In genomic region chr7:7568553-7568952, GRCh38 we compare ENCODE assay signal across 10 cellular contexts. TPM values are rescaled to one million over a fixed set of nuclear protein-coding genes. Genes with fewer than 3 reads are reported as not detected.
DNase-seq lines count a peak whose midpoint lies in the region; ATAC-seq, FAIRE-seq and TF ChIP-seq lines count a peak whose summit lies in the region.
"Had no signal": no experiment of that assay in that cellular context is flagged by ENCODE, and none has a peak within 500 bp of the region (broad histone marks: within the 10 kb centered on the region; RNA-seq: fewer than 3 reads in every experiment).

No MANE protein-coding gene starts in this region.

- H3K4me1 Mint-ChIP-seq in CD14-positive monocyte, result peaks cover 34% of the 10 kb centered on the region
- peaks cover 37 to 38% of the 10 kb centered on the region in 2 donors for H3K4me1 Mint-ChIP-seq in natural killer cell

- H3K79me2 ChIP-seq in GM12878 (ENCODE audit: control insufficient read depth, insufficient read depth, low read length), result peaks cover 66% of the 10 kb centered on the region

- TF ChIP-seq RAD21 in GM12878 (IDR thresholded peaks at IDR 0.05; ENCODE audit: insufficient read depth, low read depth, low read length), result no peak

- 95% methylated on average over 4 of the region's 4 CpGs for WGBS in HUES64
- WGBS in GM12878 (ENCODE audit: insufficient coverage, insufficient replicate concordance, low lambda C conversion rate, missing lambda C conversion rate), result 2% methylated on average over 4 of the region's 4 CpGs

- TF ChIP-seq CTCF in CD14-positive monocyte (IDR thresholded peaks at IDR 0.05) (no peak), GM12878 (IDR thresholded peaks at IDR 0.05 in 2 of 3, conservative IDR thresholded peaks at IDR 0.05 in 1 of 3; ENCODE audit: control insufficient read depth in 2 of 3, extremely low read depth in 1 of 3, insufficient read depth in 1 of 3, low read depth in 3 of 3, low read length in 3 of 3) (no peak), natural killer cell (IDR thresholded peaks at IDR 0.05) (no peak)

- peaks cover 34% of the 10 kb centered on the region for H3K36me3 ChIP-seq in HUES64 (ENCODE audit: insufficient read depth, low read length)
- H3K36me3 ChIP-seq in GM12878 (ENCODE audit: control insufficient read depth in 2 of 2, insufficient read depth in 2 of 2, low read length in 1 of 2), result peaks cover 0 to 11% of the 10 kb centered on the region in 2 experiments; a peak in 2 of 4 replicates

- no peaks in the 10 kb centered on the region for H3K27me3 Mint-ChIP-seq in CD14-positive monocyte (ENCODE audit: low read depth in 3 of 3)
- no peaks in the 10 kb centered on the region for H3K27me3 Mint-ChIP-seq in natural killer cell (ENCODE audit: low read depth in 2 of 2)

- FAIRE-seq in GM12878 (lab: Jason Lieb, UNC) (no peak), GM12891 (lab: Jason Lieb, UNC) (no peak)

- SMC1A ChIA-PET in GM12878 (lab: Charles Lee; ENCODE audit: uncharacterized antibody, unreplicated experiment), result interaction anchor here (0.6 to 2.0 kb wide), 17 partner anchors 10 to 645 kb away, joined by 3 to 19 read pairs (median 4); partner anchors contain the start of gene UMAD1

- H3K36me3 Mint-ChIP-seq in CD14-positive monocyte (peaks cover 22 to 24% of the 10 kb centered on the region in 2 donors), natural killer cell (no peaks in the 10 kb centered on the region)

- H3K4me3 Mint-ChIP-seq in CD14-positive monocyte, result peak overlapping the region; percentile 71 to 81
- peak overlapping the region; percentile 87 for H3K4me3 Mint-ChIP-seq in natural killer cell

- H3K27ac Mint-ChIP-seq in CD14-positive monocyte (peak overlapping the region; percentile 94 to 97 (median 95)), natural killer cell (peak overlapping the region in 1 of 2 donors; percentile 66)

- peak overlapping the region; percentile 85 for H3K4me2 ChIP-seq in GM12878 (ENCODE audit: control insufficient read depth, insufficient read depth)

- H3K27me3 ChIP-seq in HUES64 (ENCODE audit: insufficient read depth, low read length), result no peaks in the 10 kb centered on the region
- H3K27me3 ChIP-seq in GM12878 (replicated peaks in 1 of 2; ENCODE audit: control insufficient read depth in 2 of 2, insufficient read depth in 2 of 2, low read length in 1 of 2), result no peaks in the 10 kb centered on the region
- H3K27me3 ChIP-seq: foreskin keratinocyte had no signal

- H3K4me1 ChIP-seq in HUES64 (ENCODE audit: insufficient read depth, low read length), result peaks cover 28% of the 10 kb centered on the region
- peaks cover 14% of the 10 kb centered on the region for H3K4me1 ChIP-seq in GM12878 (ENCODE audit: control insufficient read depth, insufficient read depth, low read length)

- H3K9me3 Mint-ChIP-seq in CD14-positive monocyte (no peaks in the 10 kb centered on the region), natural killer cell (no peaks in the 10 kb centered on the region)

- TF ChIP-seq POLR2A in GM12878 (IDR thresholded peaks at IDR 0.05; ENCODE audit: low read depth, low read length) (no peak), GM12891 (IDR thresholded peaks at IDR 0.05; ENCODE audit: low read depth, low read length) (no peak)

- ATAC-seq in GM12878 (no peak), natural killer cell (no peak), GM21381 (IDR thresholded peaks at IDR 0.05; ENCODE audit: unreplicated experiment) (no peak)
- ATAC-seq: foreskin keratinocyte had no signal

- no peak overlapping the region for H3K9ac ChIP-seq in HUES64 (ENCODE audit: low read depth, low read length)
- peak overlapping the region; percentile 93 for H3K9ac ChIP-seq in GM12878 (ENCODE audit: control insufficient read depth, insufficient read depth, low read length)

- DNase-seq in CD14-positive monocyte (ENCODE audit: low spot score), result no peak
- no peak for DNase-seq in GM12878 (ENCODE audit: low read depth, low spot score)
- DNase-seq in natural killer cell, result no peak
- no peak for DNase-seq in GM12891 (ENCODE audit: insufficient read length, low spot score)
- no peak for DNase-seq in COR-L47 (lab: John Stamatoyannopoulos, UW)
- DNase-seq in DMS53 treated with DMSO at 0.1 percent for 48 hours (lab: John Stamatoyannopoulos, UW; ENCODE audit: unreplicated experiment), result no peak
- DNase-seq: foreskin keratinocyte, NCI-H2107 had no signal

- no peak overlapping the region for H2AFZ ChIP-seq in GM12878 (ENCODE audit: control insufficient read depth, low read depth, low read length)

- POLR2A ChIA-PET in GM12878 (lab: Charles Lee), result interaction anchor here (0.7 to 2.7 kb wide), 6 partner anchors 68 to 557 kb away, joined by 3 to 15 read pairs (median 3); partner anchors contain the start of gene UMAD1

- no peaks in the 10 kb centered on the region for H4K20me1 ChIP-seq in GM12878 (ENCODE audit: control insufficient read depth, insufficient read depth)

- H3K9me3 ChIP-seq in HUES64 (ENCODE audit: insufficient read depth, low read depth, low read length) (peaks cover 5% of the 10 kb centered on the region; the same call in 1 of the 2 replicates), GM12878 (replicated peaks; ENCODE audit: control insufficient read depth, insufficient read depth, low read length) (peaks cover 3% of the 10 kb centered on the region; the same call in 2 of the 3 replicates)

- H3K27ac ChIP-seq in HUES64 (ENCODE audit: low read depth, low read length), result no peak overlapping the region
- peak overlapping the region; percentile 99 for H3K27ac ChIP-seq in GM12878 (ENCODE audit: control insufficient read depth, insufficient read depth)
- H3K27ac ChIP-seq: foreskin keratinocyte had no signal

- intact Hi-C loops in CD14-positive monocyte (cut with micrococcal nuclease), result loop anchor here (10.0 kb wide), 4 partner anchors 76 to 396 kb away; partner anchors contain the start of genes UMAD1 (in 2 of the 2), C1GALT1 (in 1 of the 2) and GLCCI1 (in 1 of the 2)
- intact Hi-C loops in GM12878 (cut with micrococcal nuclease; ENCODE audit: unreplicated experiment), result loop anchor here (2.0 to 5.0 kb wide), 6 partner anchors 72 to 549 kb away; partner anchors contain the start of genes GLCCI1 and UMAD1
- intact Hi-C loops in natural killer cell (cut with micrococcal nuclease), result no loop called here

- RAD21 ChIA-PET in GM12878 (lab: Charles Lee; ENCODE audit: unreplicated experiment), result interaction anchor here (0.7 to 2.8 kb wide), 14 partner anchors 72 to 728 kb away, joined by 3 to 22 read pairs (median 3); partner anchors contain the start of genes C1GALT1 and UMAD1

- CTCF ChIA-PET in GM12878 (lab: Yijun Ruan, JAX), result interaction anchor here (0.8 to 1.6 kb wide), 7 partner anchors 26 to 465 kb away, joined by 3 to 5 read pairs (median 3); partner anchors contain the start of gene UMAD1

- in situ Hi-C loops in GM12878 (cut with MboI), result no loop called here

- no peak for TF ChIP-seq EP300 in GM12878 (IDR thresholded peaks at IDR 0.05; ENCODE audit: borderline replicate concordance in 1 of 2, control insufficient read depth in 1 of 2, low read depth in 2 of 2, low read length in 2 of 2)

- BruUV-seq in GM12878 (replicated peaks; lab: Mats Ljungman, UMichigan), result TSS peak; percentile 93

- H3K4me3 ChIP-seq in HUES64 (ENCODE audit: low read length), result peak overlapping the region; percentile 98
- H3K4me3 ChIP-seq in GM12878, result peak overlapping the region; percentile 89

TF ChIP-seq in GM12891, 5 proteins besides CTCF, POLR2A, EP300 and RAD21 (continues in another document):
- TF ChIP-seq POLR2AphosphoS5 (IDR thresholded peaks at IDR 0.05; ENCODE audit: low read depth, low read length), result no peak
- TF ChIP-seq SPI1 (IDR thresholded peaks at IDR 0.05; ENCODE audit: low read depth, low read length), result no peak

RNA-seq across cellular contexts. Expression of gene MIOS, which starts 1.9 kb away (rescaled TPM):
- polyA plus RNA-seq in CD14-positive monocyte, result 10 to 100 TPM; 20.2 to 32.6 TPM
- 31.2 TPM for polyA plus RNA-seq in HUES64 (2013, experiment 1 of 2)
- 32.1 TPM for polyA plus RNA-seq in HUES64 (2013, experiment 2 of 2)
- total RNA-seq in GM12878 (2013; cell fraction: nucleolus; rRNA removed), result 430 and 456 TPM in 2 replicates
- total RNA-seq in GM12878 (2014; rRNA removed), result 59.7 and 66.3 TPM in 2 replicates
- total RNA-seq in GM12878 (2014; rRNA removed; fragmentation: Illumina TruSeq; extraction: Trizol), result 57.4 and 60.5 TPM in 2 replicates
- 54.7 and 56.8 TPM in 2 replicates for total RNA-seq in GM12878 (2021)
- polyA plus RNA-seq in GM12878 (2011; ENCODE audit: low read depth), result 34.6 TPM
- polyA plus RNA-seq in GM12878 (2011; rRNA removed), result 94.9 and 153 TPM in 2 replicates
- polyA plus RNA-seq in GM12878 (2011; cell fraction: cytosol; rRNA removed), result 40.6 and 45.4 TPM in 2 replicates
- 67.2 and 74.7 TPM in 2 replicates for polyA plus RNA-seq in GM12878 (2011; cell fraction: nucleus; rRNA removed)
- 31.3 and 46.9 TPM in 2 replicates for polyA plus RNA-seq in GM12878 (2012)
- polyA plus RNA-seq in GM12878 (2014; fragmentation: Illumina TruSeq; extraction: Trizol), result 41.7 and 59.1 TPM in 2 replicates
- polyA plus RNA-seq in GM12878 (2014; fragmentation: Nextera tagmentation; extraction: Ambion mirVana), result 10 to 100 TPM; 13.1 to 18.7 TPM
- 32.6 and 44.7 TPM in 2 replicates for polyA plus RNA-seq in GM12878 (2014; rRNA removed)
- 10 to 100 TPM; 52.5 to 55.8 TPM for polyA plus RNA-seq in GM12878 (2016; fragmentation: Nextera tagmentation; extraction: Ambion mirVana)
- 121 and 193 TPM in 2 replicates for polyA minus RNA-seq in GM12878 (2011; rRNA and poly(A)+ RNA removed)
- polyA minus RNA-seq in GM12878 (2011; cell fraction: cytosol; rRNA and poly(A)+ RNA removed), result 36.8 and 39.8 TPM in 2 replicates
- polyA minus RNA-seq in GM12878 (2011; cell fraction: nucleus; rRNA and poly(A)+ RNA removed), result 174 and 202 TPM in 2 replicates
- 10 to 100 TPM; 23.5 to 30.9 (median 28.9) TPM for total RNA-seq in natural killer cell
- 35.0 TPM for polyA plus RNA-seq in GM12891 (2012; ENCODE audit: low read depth, missing spikeins)

RNA-seq across cellular contexts. Expression of gene COL28A1, which starts 32.9 kb away (rescaled TPM):
- polyA plus RNA-seq in CD14-positive monocyte, result not detected
- polyA plus RNA-seq in HUES64 (2013, experiment 1 of 2), result 0.40 TPM
- polyA plus RNA-seq in HUES64 (2013, experiment 2 of 2), result 0.25 TPM
- total RNA-seq in GM12878 (2013; cell fraction: nucleolus; rRNA removed), result 0.56 and 0.67 TPM in 2 replicates
- not detected in 2 replicates for total RNA-seq in GM12878 (2014; rRNA removed)
- 0.05 TPM in 1 of 2 replicates, not detected in the other for total RNA-seq in GM12878 (2014; rRNA removed; fragmentation: Illumina TruSeq; extraction: Trizol)
- not detected in 2 replicates for total RNA-seq in GM12878 (2021)
- not detected for polyA plus RNA-seq in GM12878 (2011; ENCODE audit: low read depth)
- 0.05 and 0.06 TPM in 2 replicates for polyA plus RNA-seq in GM12878 (2011; rRNA removed)
- 0.03 and 0.05 TPM in 2 replicates for polyA plus RNA-seq in GM12878 (2011; cell fraction: cytosol; rRNA removed)
- 0.36 and 0.41 TPM in 2 replicates for polyA plus RNA-seq in GM12878 (2011; cell fraction: nucleus; rRNA removed)
- 0.06 and 0.08 TPM in 2 replicates for polyA plus RNA-seq in GM12878 (2012)
- not detected in 2 replicates for polyA plus RNA-seq in GM12878 (2014; fragmentation: Illumina TruSeq; extraction: Trizol)
- polyA plus RNA-seq in GM12878 (2014; fragmentation: Nextera tagmentation; extraction: Ambion mirVana), result not detected
- 0.22 TPM in 1 of 2 replicates, not detected in the other for polyA plus RNA-seq in GM12878 (2014; rRNA removed)
- polyA plus RNA-seq in GM12878 (2016; fragmentation: Nextera tagmentation; extraction: Ambion mirVana), result not detected
- 0.15 TPM in 2 replicates for polyA minus RNA-seq in GM12878 (2011; rRNA and poly(A)+ RNA removed)
- polyA minus RNA-seq in GM12878 (2011; cell fraction: cytosol; rRNA and poly(A)+ RNA removed), result not detected in 2 replicates
- polyA minus RNA-seq in GM12878 (2011; cell fraction: nucleus; rRNA and poly(A)+ RNA removed), result 0.24 and 0.38 TPM in 2 replicates
- under 1 TPM; 0.28 to 0.84 (median 0.45) TPM for total RNA-seq in natural killer cell
- not detected for polyA plus RNA-seq in GM12891 (2012; ENCODE audit: low read depth, missing spikeins)
- total RNA-seq: foreskin keratinocyte had no signal
- polyA plus RNA-seq: foreskin keratinocyte had no signal
